8 cellular contexts compared by ENCODE assay signal in the genomic region with DNA sequence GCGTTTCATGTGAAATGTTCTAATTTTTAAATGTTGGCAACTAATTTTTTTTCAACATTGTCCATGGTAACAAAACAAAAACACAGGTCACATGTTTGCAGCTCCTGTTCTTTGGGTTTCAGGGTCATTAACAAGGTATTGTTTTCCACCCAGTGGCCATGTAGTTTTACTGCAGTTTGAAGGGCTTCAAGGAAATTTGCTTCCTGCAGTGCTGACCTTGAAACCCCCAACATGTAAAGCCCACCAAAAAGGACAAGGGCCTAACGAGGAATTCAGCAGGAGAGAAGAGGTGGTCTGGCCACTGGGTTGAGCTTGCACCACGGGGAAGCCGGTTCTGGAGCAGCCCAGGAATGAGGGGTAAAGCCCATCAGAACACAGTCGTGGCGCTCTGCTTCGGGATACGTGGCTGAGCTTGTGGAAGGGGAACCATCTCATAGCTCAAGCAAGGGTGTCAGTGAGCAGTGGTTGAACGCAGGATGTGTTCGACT. TPM values are rescaled to one million over a fixed set of nuclear protein-coding genes. Genes with fewer than 3 reads are reported as not detected.
DNase-seq lines count a peak whose midpoint lies in the region; ATAC-seq and TF ChIP-seq lines count a peak whose summit lies in the region.

No MANE protein-coding gene starts in this region.

- H3K27ac ChIP-seq in body of pancreas: no peak overlapping the region

- no peak overlapping the region for H3K4me3 Mint-ChIP-seq in IgD-negative memory B cell
- H3K4me3 Mint-ChIP-seq in activated CD4-positive, alpha-beta T cell treated with anti-CD3 and anti-CD28 coated beads, Interleukin-2, amount 10 ng/mL, durations not matched to agents 24 days and 14 days: no peak overlapping the region

- TF ChIP-seq CTCF in body of pancreas (IDR thresholded peaks at IDR 0.05): peak in 6 of 7 experiments; percentile 15 to 61 (median 52)

- TF ChIP-seq POLR2A in body of pancreas (IDR thresholded peaks at IDR 0.05): no peak

- peak overlapping the region in 2 of 3 donors; percentile 64 to 84 for H3K27ac Mint-ChIP-seq in IgD-negative memory B cell
- H3K27ac Mint-ChIP-seq in activated CD4-positive, alpha-beta T cell treated with anti-CD3 and anti-CD28 coated beads, Interleukin-2, amount 10 ng/mL, durations not matched to agents 24 days and 14 days: no peak overlapping the region

- H3K4me3 ChIP-seq in body of pancreas: no peak overlapping the region

- no peaks in the 10 kb centered on the region for H3K4me1 ChIP-seq in body of pancreas

- H3K27me3 Mint-ChIP-seq in IgD-negative memory B cell: peaks cover 2% of the 10 kb centered on the region
- H3K27me3 Mint-ChIP-seq in activated CD4-positive, alpha-beta T cell treated with anti-CD3 and anti-CD28 coated beads, Interleukin-2, amount 10 ng/mL, durations not matched to agents 24 days and 14 days: peaks cover 9% of the 10 kb centered on the region

- peak; percentile 11 for DNase-seq in SIG-M5 treated with dmso at 0.1 percent for 504 hours (lab: John Stamatoyannopoulos, UW; ENCODE audit: unreplicated experiment)
- DNase-seq in SIG-M5 (lab: John Stamatoyannopoulos, UW): no peak
- peak in 2 of 4 donors; percentile 13 to 31 for DNase-seq in body of pancreas
- peak; percentile 63 for DNase-seq in kidney tubule cell (ENCODE audit: low spot score)
- no peak for DNase-seq in stimulated activated CD4-positive, alpha-beta T cell treated with anti-CD3 and anti-CD28 coated beads, Interleukin-12 subunit alpha, Interleukin-12 subunit beta, amount 100 ng/mL, for 4 hours
- no peak for DNase-seq in activated CD8-positive, alpha-beta memory T cell treated with anti-CD3 and anti-CD28 coated beads, Interleukin-2, amount 50 U/mL, for 48 hours
- no peak for DNase-seq in activated CD4-positive, alpha-beta T cell treated with anti-CD3 and anti-CD28 coated beads, Interleukin-2, amount 10 ng/mL, durations not matched to agents 24 days and 14 days

- no peaks in the 10 kb centered on the region for H3K9me3 ChIP-seq in body of pancreas

- 68 to 76% methylated on average over 9 to 10 of the region's 10 CpGs for WGBS in body of pancreas, 2 donors

- ATAC-seq in body of pancreas: peak; percentile 84

- peaks cover 0 to 9% (median 0%) of the 10 kb centered on the region in 3 donors for H3K4me1 Mint-ChIP-seq in IgD-negative memory B cell
- no peaks in the 10 kb centered on the region for H3K4me1 Mint-ChIP-seq in activated CD4-positive, alpha-beta T cell treated with anti-CD3 and anti-CD28 coated beads, Interleukin-2, amount 10 ng/mL, durations not matched to agents 24 days and 14 days

- no peaks in the 10 kb centered on the region for H3K36me3 Mint-ChIP-seq in IgD-negative memory B cell
- no peaks in the 10 kb centered on the region for H3K36me3 Mint-ChIP-seq in activated CD4-positive, alpha-beta T cell treated with anti-CD3 and anti-CD28 coated beads, Interleukin-2, amount 10 ng/mL, durations not matched to agents 24 days and 14 days (ENCODE audit: low read depth)

- H3K36me3 ChIP-seq in body of pancreas (replicated peaks in 1 of 2; ENCODE audit: insufficient read depth in 1 of 2, low read depth in 2 of 2): no peaks in the 10 kb centered on the region

- H3K27me3 ChIP-seq in body of pancreas: no peaks in the 10 kb centered on the region

- peaks cover 0 to 1% (median 0%) of the 10 kb centered on the region in 3 donors for H3K9me3 Mint-ChIP-seq in IgD-negative memory B cell
- no peaks in the 10 kb centered on the region for H3K9me3 Mint-ChIP-seq in activated CD4-positive, alpha-beta T cell treated with anti-CD3 and anti-CD28 coated beads, Interleukin-2, amount 10 ng/mL, durations not matched to agents 24 days and 14 days

- intact Hi-C loops in body of pancreas (cut with DNase I): no loop called here
- intact Hi-C loops in activated CD4-positive, alpha-beta T cell treated with anti-CD3 and anti-CD28 coated beads, Interleukin-2, amount 10 ng/mL, durations not matched to agents 24 days and 14 days (cut with micrococcal nuclease): no loop called here

RNA-seq across cellular contexts. Expression of gene KLHL31, which starts 13.9 kb away (rescaled TPM):
- 0.08 TPM for polyA plus RNA-seq in IgD-negative memory B cell
- total RNA-seq in body of pancreas: 1 to 10 TPM in 1 of 2 donors, under 1 TPM in 1; 0.52 to 2.3 TPM
- total RNA-seq in activated CD4-positive, alpha-beta T cell treated with anti-CD3 and anti-CD28 coated beads, Interleukin-2, amount 10 ng/mL, durations not matched to agents 24 days and 14 days: 0.21 and 0.23 TPM in 2 replicates

Comparison
In these comparisons a context has a peak if more than half of its experiments do, and no peak if none do; other contexts are left out.
1. DNase-seq: peak in SIG-M5 treated with dmso at 0.1 percent for 504 hours (single experiment) and kidney tubule cell (single experiment); none in SIG-M5 (single experiment), stimulated activated CD4-positive, alpha-beta T cell treated with anti-CD3 and anti-CD28 coated beads, Interleukin-12 subunit alpha, Interleukin-12 subunit beta, amount 100 ng/mL, for 4 hours (single experiment), activated CD8-positive, alpha-beta memory T cell treated with anti-CD3 and anti-CD28 coated beads, Interleukin-2, amount 50 U/mL, for 48 hours (single experiment) and activated CD4-positive, alpha-beta T cell treated with anti-CD3 and anti-CD28 coated beads, Interleukin-2, amount 10 ng/mL, durations not matched to agents 24 days and 14 days (single experiment).